In genomic region chr12:3771853-3772252, GRCh38 we compare ENCODE assay signal across 26 cellular contexts. TPM values are rescaled to one million over a fixed set of nuclear protein-coding genes. Genes with fewer than 3 reads are reported as not detected.
A peak's percentile ranks its signal among the peaks of the same experiment; 100 is the strongest.
DNase-seq lines count a peak whose midpoint lies in the region; ATAC-seq and TF ChIP-seq lines count a peak whose summit lies in the region.
"Had no signal": no experiment of that assay in that cellular context is flagged by ENCODE, and none has a peak within 500 bp of the region (broad histone marks: within the 10 kb centered on the region; RNA-seq: fewer than 3 reads in every experiment).

No MANE protein-coding gene starts in this region.

- H3F3A ChIP-seq in GM23338 (replicated peaks; ENCODE audit: low read depth): no peaks in the 10 kb centered on the region

- no peak for DNase-seq in CD4-positive, CD25-positive, alpha-beta regulatory T cell
- no peak for DNase-seq in GM23338 (ENCODE audit: low spot score)
- no peak for DNase-seq in epithelial cell of prostate (ENCODE audit: low read depth, low spot score)
- no peak for DNase-seq in natural killer cell treated with Interleukin-12 subunit alpha and Interleukin-12 subunit beta and Interleukin-15 and Interleukin-18, amount 100 ng/mL, for 72 hours (ENCODE audit: low spot score)
- DNase-seq in foreskin fibroblast: no peak
- no peak for DNase-seq in activated CD4-positive, CD25-positive, alpha-beta regulatory T cell treated with anti-CD3 and anti-CD28 coated beads, Interleukin-2, amount 50 U/mL, for 72 hours
- DNase-seq in activated CD4-positive, alpha-beta T cell treated with anti-CD3 and anti-CD28 coated beads for 48 hours: no peak
- DNase-seq: amniotic stem cell; Calu3; DMS79 treated with DMSO at 0.1 percent for 48 hours; glutamatergic neuron; GOT3; kidney; lower lobe of right lung; NCI-H446 treated with DMSO at 0.1 percent for 48 hours; NCI-H774; occipital lobe; OCI-M1; SK-N-SH; stimulated activated naive B cell treated with anti-CD40 and anti-IgM and Interleukin-4, amounts not matched to agents 10 μg/mL and 1 μg/mL and 100 μg/mL, for 72 hours; upper lobe of left lung had no signal

- H3K4me1 ChIP-seq in CD4-positive, CD25-positive, alpha-beta regulatory T cell (ENCODE audit: control insufficient read depth, insufficient read depth, low read length, poor library complexity, severe bottlenecking): no peaks in the 10 kb centered on the region
- H3K4me1 ChIP-seq in GM23338 (ENCODE audit: insufficient read depth): peaks cover 3% of the 10 kb centered on the region; the same call in 1 of the 2 replicates
- H3K4me1 ChIP-seq: lower lobe of right lung, upper lobe of left lung had no signal

- H3K9me2 ChIP-seq in GM23338 (ENCODE audit: insufficient read depth): no peaks in the 10 kb centered on the region
- H3K9me2 ChIP-seq: SK-N-SH had no signal

- no peaks in the 10 kb centered on the region for H3K36me3 Mint-ChIP-seq in CD4-positive, CD25-positive, alpha-beta regulatory T cell
- H3K36me3 Mint-ChIP-seq in GM23338 (ENCODE audit: low read depth): no peaks in the 10 kb centered on the region
- peaks cover 4% of the 10 kb centered on the region for H3K36me3 Mint-ChIP-seq in natural killer cell treated with Interleukin-12 subunit alpha and Interleukin-12 subunit beta and Interleukin-15 and Interleukin-18, amount 100 ng/mL, for 72 hours
- H3K36me3 Mint-ChIP-seq: activated naive CD4-positive, alpha-beta T cell treated with anti-CD3 and anti-CD28 coated beads, Interleukin-2, amount 50 U/mL, for 24 hours; brain had no signal

- H3K4me3 ChIP-seq in CD4-positive, CD25-positive, alpha-beta regulatory T cell (ENCODE audit: low read depth, low read length): peak overlapping the region; percentile 2
- H3K4me3 ChIP-seq in GM23338 (no peak overlapping the region), foreskin fibroblast (ENCODE audit: low read depth in 1 of 2, low read length in 2 of 2) (no peak overlapping the region)
- H3K4me3 ChIP-seq: lower lobe of right lung, skin epidermis, upper lobe of left lung had no signal

- no peaks in the 10 kb centered on the region for H3K9me3 ChIP-seq in CD4-positive, CD25-positive, alpha-beta regulatory T cell (ENCODE audit: control insufficient read depth in 2 of 2, low read length in 2 of 2)
- H3K9me3 ChIP-seq: lower lobe of right lung, SK-N-SH, upper lobe of left lung had no signal

- TF ChIP-seq CTCF in GM23338 (conservative IDR thresholded peaks at IDR 0.05; ENCODE audit: low read depth in 2 of 2) (no peak), foreskin fibroblast (IDR thresholded peaks at IDR 0.05; ENCODE audit: low read depth, low read length) (no peak)

- H3K4me3 Mint-ChIP-seq in CD4-positive, CD25-positive, alpha-beta regulatory T cell: no peak overlapping the region
- no peak overlapping the region for H3K4me3 Mint-ChIP-seq in GM23338
- H3K4me3 Mint-ChIP-seq in natural killer cell treated with Interleukin-12 subunit alpha and Interleukin-12 subunit beta and Interleukin-15 and Interleukin-18, amount 100 ng/mL, for 72 hours: peak overlapping the region; percentile 18
- H3K4me3 Mint-ChIP-seq: activated naive CD4-positive, alpha-beta T cell treated with anti-CD3 and anti-CD28 coated beads, Interleukin-2, amount 50 U/mL, for 24 hours; brain; naive thymus-derived CD8-positive, alpha-beta T cell; stimulated activated naive B cell treated with anti-CD40 and anti-IgM and Interleukin-4, amounts not matched to agents 10 μg/mL and 1 μg/mL and 100 μg/mL, for 72 hours had no signal

- no peak overlapping the region for H3K4me2 ChIP-seq in GM23338
- H3K4me2 ChIP-seq: SK-N-SH had no signal

- H3K4me1 Mint-ChIP-seq in CD4-positive, CD25-positive, alpha-beta regulatory T cell: peaks cover 6 to 12% (median 11%) of the 10 kb centered on the region in 4 donors
- peaks cover 8% of the 10 kb centered on the region; the same call in 2 of the 3 replicates for H3K4me1 Mint-ChIP-seq in GM23338
- H3K4me1 Mint-ChIP-seq in natural killer cell treated with Interleukin-12 subunit alpha and Interleukin-12 subunit beta and Interleukin-15 and Interleukin-18, amount 100 ng/mL, for 72 hours (ENCODE audit: low read depth in 2 of 2): peaks cover 13 to 18% of the 10 kb centered on the region in 2 donors
- H3K4me1 Mint-ChIP-seq: brain; stimulated activated naive B cell treated with anti-CD40 and anti-IgM and Interleukin-4, amounts not matched to agents 10 μg/mL and 1 μg/mL and 100 μg/mL, for 72 hours had no signal

- no peak overlapping the region for H2AFZ ChIP-seq in GM23338

- H3K9me3 Mint-ChIP-seq in CD4-positive, CD25-positive, alpha-beta regulatory T cell: no peaks in the 10 kb centered on the region
- H3K9me3 Mint-ChIP-seq in GM23338: no peaks in the 10 kb centered on the region; the same call in 2 of the 3 replicates
- H3K9me3 Mint-ChIP-seq in natural killer cell treated with Interleukin-12 subunit alpha and Interleukin-12 subunit beta and Interleukin-15 and Interleukin-18, amount 100 ng/mL, for 72 hours: no peaks in the 10 kb centered on the region
- H3K9me3 Mint-ChIP-seq: activated naive CD4-positive, alpha-beta T cell treated with anti-CD3 and anti-CD28 coated beads, Interleukin-2, amount 50 U/mL, for 24 hours; brain; naive thymus-derived CD8-positive, alpha-beta T cell; stimulated activated naive B cell treated with anti-CD40 and anti-IgM and Interleukin-4, amounts not matched to agents 10 μg/mL and 1 μg/mL and 100 μg/mL, for 72 hours had no signal

- H3K27me3 Mint-ChIP-seq in CD4-positive, CD25-positive, alpha-beta regulatory T cell: no peaks in the 10 kb centered on the region
- H3K27me3 Mint-ChIP-seq in GM23338 (ENCODE audit: insufficient read depth, low read depth, poor library complexity): no peaks in the 10 kb centered on the region
- no peaks in the 10 kb centered on the region for H3K27me3 Mint-ChIP-seq in natural killer cell treated with Interleukin-12 subunit alpha and Interleukin-12 subunit beta and Interleukin-15 and Interleukin-18, amount 100 ng/mL, for 72 hours
- H3K27me3 Mint-ChIP-seq: activated naive CD4-positive, alpha-beta T cell treated with anti-CD3 and anti-CD28 coated beads, Interleukin-2, amount 50 U/mL, for 24 hours; brain; naive thymus-derived CD8-positive, alpha-beta T cell; stimulated activated naive B cell treated with anti-CD40 and anti-IgM and Interleukin-4, amounts not matched to agents 10 μg/mL and 1 μg/mL and 100 μg/mL, for 72 hours had no signal

- ATAC-seq in CD4-positive, CD25-positive, alpha-beta regulatory T cell (ENCODE audit: low read depth in 2 of 2): no peak
- no peak for ATAC-seq in GM23338
- peak; percentile 87 for ATAC-seq in natural killer cell treated with Interleukin-12 subunit alpha and Interleukin-12 subunit beta and Interleukin-15 and Interleukin-18, amount 100 ng/mL, for 72 hours
- ATAC-seq: lower lobe of right lung; stimulated activated naive B cell treated with anti-CD40 and anti-IgM and Interleukin-4, amounts not matched to agents 10 μg/mL and 1 μg/mL and 100 μg/mL, for 72 hours had no signal

- H3K27ac ChIP-seq in CD4-positive, CD25-positive, alpha-beta regulatory T cell (ENCODE audit: insufficient read depth, low read length, poor library complexity, severe bottlenecking): no peak overlapping the region
- H3K27ac ChIP-seq in GM23338 (ENCODE audit: low read depth): no peak overlapping the region
- H3K27ac ChIP-seq in epithelial cell of prostate: peak overlapping the region; percentile 15
- H3K27ac ChIP-seq: C4-2B, lower lobe of right lung, skin epidermis, upper lobe of left lung had no signal

- no peak overlapping the region for H3K27ac Mint-ChIP-seq in CD4-positive, CD25-positive, alpha-beta regulatory T cell
- peak overlapping the region; percentile 64; the same call in 1 of the 2 replicates for H3K27ac Mint-ChIP-seq in GM23338
- H3K27ac Mint-ChIP-seq in natural killer cell treated with Interleukin-12 subunit alpha and Interleukin-12 subunit beta and Interleukin-15 and Interleukin-18, amount 100 ng/mL, for 72 hours: peak overlapping the region; percentile 5 to 24
- H3K27ac Mint-ChIP-seq: activated naive CD4-positive, alpha-beta T cell treated with anti-CD3 and anti-CD28 coated beads, Interleukin-2, amount 50 U/mL, for 24 hours; stimulated activated naive B cell treated with anti-CD40 and anti-IgM and Interleukin-4, amounts not matched to agents 10 μg/mL and 1 μg/mL and 100 μg/mL, for 72 hours had no signal

- H4K20me1 ChIP-seq in GM23338 (replicated peaks; ENCODE audit: insufficient read depth): no peaks in the 10 kb centered on the region

- no peaks in the 10 kb centered on the region for H3K79me2 ChIP-seq in GM23338 (replicated peaks; ENCODE audit: insufficient read depth)

- no peaks in the 10 kb centered on the region for H3K27me3 ChIP-seq in CD4-positive, CD25-positive, alpha-beta regulatory T cell (ENCODE audit: control insufficient read depth, insufficient read depth, low read length)
- H3K27me3 ChIP-seq in GM23338 (ENCODE audit: insufficient read depth): no peaks in the 10 kb centered on the region
- H3K27me3 ChIP-seq: upper lobe of left lung had no signal

- no peaks in the 10 kb centered on the region for H3K36me3 ChIP-seq in CD4-positive, CD25-positive, alpha-beta regulatory T cell (ENCODE audit: control insufficient read depth, insufficient read depth, low read length)
- H3K36me3 ChIP-seq in GM23338 (ENCODE audit: insufficient read depth): no peaks in the 10 kb centered on the region
- H3K36me3 ChIP-seq: lower lobe of right lung, upper lobe of left lung had no signal

TF ChIP-seq in GM23338, 12 proteins besides CTCF, POLR2A, EP300 and RAD21 (continues in another document):
- TF ChIP-seq STAT1 (IDR thresholded peaks at IDR 0.05; ENCODE audit: unreplicated experiment): no peak
- no peak for TF ChIP-seq NANOG (IDR thresholded peaks at IDR 0.05; ENCODE audit: borderline replicate concordance)
- TF ChIP-seq ETS1 (IDR thresholded peaks at IDR 0.05): no peak
- no peak for TF ChIP-seq POLR2AphosphoS5 (IDR thresholded peaks at IDR 0.05; ENCODE audit: low read depth)

RNA-seq across cellular contexts. Expression of gene CRACR2A, which starts 18.9 kb away (rescaled TPM):
- total RNA-seq in CD4-positive, CD25-positive, alpha-beta regulatory T cell: 42.9 TPM
- polyA plus RNA-seq in CD4-positive, CD25-positive, alpha-beta regulatory T cell: 10 to 100 TPM in 3 of 4 donors, 1 to 10 TPM in 1; 8.2 to 13.7 (median 11.3) TPM
- total RNA-seq in GM23338 (2014; rRNA removed; shearing (Covaris generic)): 3.0 and 3.4 TPM in 2 replicates
- 1.4 and 1.5 TPM in 2 replicates for polyA plus RNA-seq in GM23338 (2016; fragmentation: Nextera tagmentation; extraction: Ambion mirVana)
- total RNA-seq in natural killer cell treated with Interleukin-12 subunit alpha and Interleukin-12 subunit beta and Interleukin-15 and Interleukin-18, amount 100 ng/mL, for 72 hours: 100 to 1,000 TPM; 134 to 139 TPM

Comparison
In these comparisons a context has a peak if more than half of its experiments do, and no peak if none do; other contexts are left out.
1. ATAC-seq: peak in natural killer cell treated with Interleukin-12 subunit alpha and Interleukin-12 subunit beta and Interleukin-15 and Interleukin-18, amount 100 ng/mL, for 72 hours (2 of 2); none in CD4-positive, CD25-positive, alpha-beta regulatory T cell (0 of 2) and GM23338 (single experiment).
2. H3K27ac Mint-ChIP-seq: peak in GM23338 (single experiment) and natural killer cell treated with Interleukin-12 subunit alpha and Interleukin-12 subunit beta and Interleukin-15 and Interleukin-18, amount 100 ng/mL, for 72 hours (2 of 2); none in CD4-positive, CD25-positive, alpha-beta regulatory T cell (0 of 3).
3. RNA of gene CRACR2A, which starts 18.9 kb away (total RNA-seq): 134 to 139 TPM in natural killer cell treated with Interleukin-12 subunit alpha and Interleukin-12 subunit beta and Interleukin-15 and Interleukin-18, amount 100 ng/mL, for 72 hours and 42.9 TPM in CD4-positive, CD25-positive, alpha-beta regulatory T cell (single experiment); 3.0 to 3.4 TPM in GM23338; every median in the first group is over 10 times any median in the second.